ENCODE assay signal across 9 cellular contexts in genomic region chr17:6716736-6717135, GRCh38. TPM values are rescaled to one million over a fixed set of nuclear protein-coding genes. Genes with fewer than 3 reads are reported as not detected.
"Had no signal": no experiment of that assay in that cellular context is flagged by ENCODE, and none has a peak within 500 bp of the region (broad histone marks: within the 10 kb centered on the region; RNA-seq: fewer than 3 reads in every experiment).

No MANE protein-coding gene starts in this region.

- H3K4me3 Mint-ChIP-seq: HFFc6 had no signal

- H3K4me3 ChIP-seq: GM23248, HAP-1 had no signal

- H3K27ac Mint-ChIP-seq: HFFc6 had no signal

- H3K27ac ChIP-seq: GM23248, HL-60 had no signal

- H3K9ac ChIP-seq: GM23248 had no signal

- H3K4me1 ChIP-seq: HAP-1 had no signal

- DNase-seq: GM23248, GOT3, HFFc6, IMR-90 had no signal

- H3K9me3 ChIP-seq: HAP-1 had no signal

- H3K36me3 ChIP-seq: HAP-1 had no signal

RNA-seq across cellular contexts. Expression of gene SLC13A5, which starts 3.6 kb away (rescaled TPM):
- total RNA-seq: GM23248, H4, HFFc6, HT1080, IMR-90 had no signal
- polyA plus RNA-seq: GM23248, IMR-90 had no signal

RNA-seq across cellular contexts. Expression of gene XAF1, which starts 39.1 kb away (rescaled TPM):
- total RNA-seq: H7, HT1080 had no signal

RNA-seq across cellular contexts. Expression of gene FBXO39, which starts 59.3 kb away (rescaled TPM):
- total RNA-seq: H7, HFFc6, HT1080, IMR-90 had no signal
- polyA plus RNA-seq: GM23248, IMR-90 had no signal
